20 cellular contexts compared by ENCODE assay signal in genomic region chr1:117613969-117614865, GRCh38. TPM values are rescaled to one million over a fixed set of nuclear protein-coding genes. Genes with fewer than 3 reads are reported as not detected.
DNase-seq lines count a peak whose midpoint lies in the region; ATAC-seq, FAIRE-seq and TF ChIP-seq lines count a peak whose summit lies in the region.
"Had no signal": no experiment of that assay in that cellular context is flagged by ENCODE, and none has a peak within 500 bp of the region (broad histone marks: within the 10 kb centered on the region; RNA-seq: fewer than 3 reads in every experiment).

No MANE protein-coding gene starts in this region.

- H3K9me3 Mint-ChIP-seq in naive B cell = peaks cover 0 to 13% (median 5%) of the 10 kb centered on the region in 7 donors
- H3K9me3 Mint-ChIP-seq: naive thymus-derived CD8-positive, alpha-beta T cell had no signal

- peak overlapping the region; percentile 52 to 100 (median 94) for H3K27ac Mint-ChIP-seq in naive B cell
- H3K27ac Mint-ChIP-seq: activated naive CD8-positive, alpha-beta T cell had no signal

- H3K27me3 ChIP-seq in right cardiac atrium (ENCODE audit: control insufficient read depth, insufficient read depth) (no peaks in the 10 kb centered on the region), body of pancreas (no peaks in the 10 kb centered on the region), transverse colon (no peaks in the 10 kb centered on the region)

- peak overlapping the region; percentile 64 to 78 (median 74) for H3K4me3 Mint-ChIP-seq in naive B cell
- H3K4me3 Mint-ChIP-seq: activated naive CD8-positive, alpha-beta T cell had no signal

- no peaks in the 10 kb centered on the region for H3K27me3 Mint-ChIP-seq in naive B cell

- H3K36me3 ChIP-seq in body of pancreas (replicated peaks in 1 of 2; ENCODE audit: insufficient read depth in 1 of 2, low read depth in 2 of 2) (no peaks in the 10 kb centered on the region), transverse colon (no peaks in the 10 kb centered on the region)

- no peak for TF ChIP-seq CTCF in body of pancreas (IDR thresholded peaks at IDR 0.05)
- TF ChIP-seq CTCF in transverse colon (IDR thresholded peaks at IDR 0.05) = no peak

- WGBS in right cardiac atrium = 49% methylated on average over 10 of the region's 10 CpGs
- 33 to 41% methylated on average over 10 of the region's 10 CpGs for WGBS in body of pancreas, 2 donors
- WGBS in transverse colon (ENCODE audit: low coverage in 1 of 2), 2 donors = 48 to 70% methylated on average over 4 to 10 of the region's 10 CpGs

- no peak for FAIRE-seq in urothelium cell line (lab: Jason Lieb, UNC)
- FAIRE-seq: GM18507, H1, keratinocyte had no signal

- H3K4me1 Mint-ChIP-seq in naive B cell = peaks cover 90 to 100% (median 95%) of the 10 kb centered on the region in 3 donors

- H3K27ac ChIP-seq in right cardiac atrium (ENCODE audit: low read length) (peak overlapping the region; percentile 75), body of pancreas (peak overlapping the region; percentile 9 to 93 (median 83)), transverse colon (peak overlapping the region; percentile 65 to 94 (median 76))
- H3K27ac ChIP-seq: PC-9 had no signal

- H3K4me3 ChIP-seq in right cardiac atrium (ENCODE audit: low read length) (no peak overlapping the region), body of pancreas (no peak overlapping the region), transverse colon (no peak overlapping the region)
- H3K4me3 ChIP-seq: PC-9 had no signal

- no peak for TF ChIP-seq EP300 in transverse colon (IDR thresholded peaks at IDR 0.05; ENCODE audit: low read depth)

- intact Hi-C loops in right cardiac atrium (cut with DNase I) = loop anchor here in 2 of 4 donors (10.0 kb wide), 2 partner anchors 61 to 141 kb away; no protein-coding TSS in a partner anchor
- intact Hi-C loops in cardiac septum (cut with DNase I) = no loop called here
- intact Hi-C loops in body of pancreas (cut with DNase I) = no loop called here
- intact Hi-C loops in transverse colon (cut with DNase I; ENCODE audit: low total_unique reads) = no loop called here

- in situ Hi-C loops in transverse colon (cut with MboI; ENCODE audit: low pct_ligation_motif_present in 1 of 4, low pct_unique_long_range_greater_than_20kb in 1 of 4, low sequenced_read_pairs in 3 of 4) = no loop called here

- DNase-seq in right cardiac atrium = no peak
- DNase-seq in cardiac septum (ENCODE audit: low spot score) = no peak
- DNase-seq in body of pancreas = peak in 1 of 4 donors; percentile 35
- DNase-seq in naive B cell = no peak
- DNase-seq in transverse colon = no peak
- DNase-seq in NCI-H1694 treated with DMSO at 0.1 percent for 48 hours (lab: John Stamatoyannopoulos, UW) = no peak
- DNase-seq in urothelium cell line (ENCODE audit: low spot score) = no peak
- DNase-seq: ACHN; activated CD4-positive, CD25-positive, alpha-beta regulatory T cell; cerebellar nuclear complex; COR-L47; naive thymus-derived CD8-positive, alpha-beta T cell; NCI-H1436 treated with DMSO at 0.1 percent for 48 hours; SW 1271 had no signal

- no peak for ATAC-seq in right cardiac atrium
- no peak for ATAC-seq in body of pancreas
- no peak for ATAC-seq in naive B cell (ENCODE audit: low read depth in 2 of 2)
- ATAC-seq in GM18861 (IDR thresholded peaks at IDR 0.05; ENCODE audit: unreplicated experiment) = no peak
- ATAC-seq: naive thymus-derived CD8-positive, alpha-beta T cell had no signal

- H3K36me3 Mint-ChIP-seq in naive B cell = peaks cover 34 to 38% of the 10 kb centered on the region in 2 donors

- TF ChIP-seq POLR2A in body of pancreas (IDR thresholded peaks at IDR 0.05) (no peak), transverse colon (IDR thresholded peaks at IDR 0.05) (no peak)

- H3K9me3 ChIP-seq in right cardiac atrium (ENCODE audit: control insufficient read depth, low read length) (no peaks in the 10 kb centered on the region), body of pancreas (no peaks in the 10 kb centered on the region), transverse colon (no peaks in the 10 kb centered on the region)

- H3K4me1 ChIP-seq in right cardiac atrium (ENCODE audit: control insufficient read depth, insufficient read depth, low read length) = peaks cover 24% of the 10 kb centered on the region
- H3K4me1 ChIP-seq in body of pancreas = peaks cover 92% of the 10 kb centered on the region
- H3K4me1 ChIP-seq in transverse colon = peaks cover 0 to 73% (median 53%) of the 10 kb centered on the region in 4 donors

RNA-seq across cellular contexts. Expression of gene TENT5C, which starts 8.4 kb away (rescaled TPM):
- total RNA-seq in right cardiac atrium (10 to 100 TPM; 20.4 to 33.1 (median 31.7) TPM), cardiac septum (7.4 TPM), body of pancreas (10 to 100 TPM; 30.0 to 39.7 TPM), transverse colon (10 to 100 TPM in 3 of 4 donors, 1 to 10 TPM in 1; 3.4 to 30.8 (median 18.1) TPM)
- polyA plus RNA-seq in right cardiac atrium (9.5 TPM), naive B cell (ENCODE audit: low read depth in 6 of 6) (10 to 100 TPM; 55.9 to 92.4 (median 65.2) TPM)
